ENCODE assay signal across 9 cellular contexts in genomic region chr4:766152-766515, GRCh38. TPM values are rescaled to one million over a fixed set of nuclear protein-coding genes. Genes with fewer than 3 reads are reported as not detected.
DNase-seq lines count a peak whose midpoint lies in the region; TF ChIP-seq lines count a peak whose summit lies in the region.
"Had no signal": no experiment of that assay in that cellular context is flagged by ENCODE, and none has a peak within 500 bp of the region (broad histone marks: within the 10 kb centered on the region; RNA-seq: fewer than 3 reads in every experiment).

No MANE protein-coding gene starts in this region.

- H3F3A ChIP-seq in SK-N-SH (replicated peaks; ENCODE audit: insufficient read depth) (peaks cover 24% of the 10 kb centered on the region), smooth muscle cell (ENCODE audit: low read depth) (peaks cover 62% of the 10 kb centered on the region)

- no peak overlapping the region for H3K9ac ChIP-seq in SK-N-SH
- H3K9ac ChIP-seq in smooth muscle cell (ENCODE audit: low read depth), result peak overlapping the region; percentile 22

- H3K36me3 Mint-ChIP-seq in activated naive CD8-positive, alpha-beta T cell, result peaks cover 2% of the 10 kb centered on the region
- peaks cover 44% of the 10 kb centered on the region for H3K36me3 Mint-ChIP-seq in activated naive CD8-positive, alpha-beta T cell treated with anti-CD3 and anti-CD28 coated beads for 36 hours

- H3K36me3 ChIP-seq in SK-N-SH (replicated peaks in 1 of 2; ENCODE audit: control insufficient read depth in 1 of 2, insufficient read depth in 2 of 2, low read length in 1 of 2) (peaks cover 52 to 78% of the 10 kb centered on the region in 2 experiments), smooth muscle cell (ENCODE audit: low read depth) (no peaks in the 10 kb centered on the region)

- H3K9me3 Mint-ChIP-seq in activated naive CD8-positive, alpha-beta T cell (ENCODE audit: low read depth), result no peaks in the 10 kb centered on the region
- H3K9me3 Mint-ChIP-seq in activated naive CD8-positive, alpha-beta T cell treated with anti-CD3 and anti-CD28 coated beads for 36 hours, result no peaks in the 10 kb centered on the region

- no peak for DNase-seq in activated naive CD8-positive, alpha-beta T cell treated with anti-CD3 and anti-CD28 coated beads for 36 hours
- DNase-seq in SK-N-SH (no peak), fibroblast of mammary gland (ENCODE audit: low read depth) (peak; percentile 71), smooth muscle cell (lab: John Stamatoyannopoulos, UW; ENCODE audit: unreplicated experiment) (no peak), Ammon's horn (ENCODE audit: low spot score) (no peak), hepatic stellate cell (ENCODE audit: low spot score) (no peak), hippocampal formation (lab: John Stamatoyannopoulos, UW) (no peak)
- DNase-seq: activated naive CD4-positive, alpha-beta T cell treated with anti-CD3 and anti-CD28 coated beads, Interleukin-2, amount 50 U/mL, for 16 hours had no signal

- H3K27me3 ChIP-seq in SK-N-SH (ENCODE audit: insufficient read depth), result no peaks in the 10 kb centered on the region
- H3K27me3 ChIP-seq in smooth muscle cell (ENCODE audit: low read depth), result no peaks in the 10 kb centered on the region

- H3K9me3 ChIP-seq in SK-N-SH (no peaks in the 10 kb centered on the region), smooth muscle cell (replicated peaks; ENCODE audit: low read depth) (no peaks in the 10 kb centered on the region)

- CTCF ChIA-PET in SK-N-SH (lab: Yijun Ruan, JAX), result interaction anchor here (3.4 kb wide), 1 partner anchor 24 kb away, joined by 16 read pairs; no protein-coding TSS in a partner anchor

- H3K27ac Mint-ChIP-seq in activated naive CD8-positive, alpha-beta T cell, result peak overlapping the region; percentile 34
- H3K27ac Mint-ChIP-seq in activated naive CD8-positive, alpha-beta T cell treated with anti-CD3 and anti-CD28 coated beads for 36 hours, result no peak overlapping the region

- peaks cover 0 to 12% of the 10 kb centered on the region in 2 experiments; a peak in 1 of 4 replicates for H3K4me1 ChIP-seq in SK-N-SH (ENCODE audit: control insufficient read depth in 1 of 2, insufficient read depth in 2 of 2, low read depth in 1 of 2, low read length in 1 of 2)
- no peaks in the 10 kb centered on the region for H3K4me1 ChIP-seq in smooth muscle cell (ENCODE audit: low read depth)

- H3K9me2 ChIP-seq in SK-N-SH, result no peaks in the 10 kb centered on the region

- H3K79me2 ChIP-seq in SK-N-SH (ENCODE audit: insufficient read depth) (peaks cover 47% of the 10 kb centered on the region), smooth muscle cell (ENCODE audit: low read depth) (peaks cover 34% of the 10 kb centered on the region)

- 79% methylated on average over 7 of the region's 7 CpGs for WGBS in SK-N-SH (ENCODE audit: low lambda C conversion rate)
- 40% methylated on average over 7 of the region's 7 CpGs for WGBS in smooth muscle cell (ENCODE audit: low lambda C conversion rate)

- H3K4me2 ChIP-seq in SK-N-SH (no peak overlapping the region), smooth muscle cell (peak overlapping the region; percentile 36)

- no peak for TF ChIP-seq RAD21 in SK-N-SH (IDR thresholded peaks at IDR 0.05; ENCODE audit: low read length)

- TF ChIP-seq CTCF in SK-N-SH (IDR thresholded peaks at IDR 0.05) (no peak), fibroblast of mammary gland (conservative IDR thresholded peaks at IDR 0.05; ENCODE audit: control insufficient read depth, insufficient read depth, low read depth, low read length) (no peak), smooth muscle cell (IDR thresholded peaks at IDR 0.05; ENCODE audit: borderline replicate concordance, insufficient read depth, poor library complexity, severe bottlenecking) (no peak)

- POLR2A ChIA-PET in SK-N-SH (lab: Yijun Ruan, JAX), result no interaction called here

- H3K27ac ChIP-seq in SK-N-SH (ENCODE audit: low read depth in 2 of 2, low read length in 1 of 2) (0 out of 4 replicates have a peak overlapping the region, but pooled peaks of 1 of the 2 experiments have one; percentile 18), smooth muscle cell (ENCODE audit: low read depth) (peak overlapping the region; percentile 89)

- H3K4me3 Mint-ChIP-seq in activated naive CD8-positive, alpha-beta T cell, result no peak overlapping the region
- H3K4me3 Mint-ChIP-seq in activated naive CD8-positive, alpha-beta T cell treated with anti-CD3 and anti-CD28 coated beads for 36 hours, result no peak overlapping the region

- H2AFZ ChIP-seq in SK-N-SH (ENCODE audit: low read depth) (no peak overlapping the region), smooth muscle cell (ENCODE audit: low read depth) (no peak overlapping the region)

- H3K4me3 ChIP-seq in SK-N-SH (ENCODE audit: low read depth in 2 of 2, low read length in 1 of 2) (no peak overlapping the region), fibroblast of mammary gland (ENCODE audit: control insufficient read depth, low read depth, low read length) (no peak overlapping the region), smooth muscle cell (no peak overlapping the region)

- H4K20me1 ChIP-seq in SK-N-SH (ENCODE audit: insufficient read depth), result peaks cover 74% of the 10 kb centered on the region
- H4K20me1 ChIP-seq in smooth muscle cell (ENCODE audit: low read depth), result peaks cover 100% of the 10 kb centered on the region

- H3K27me3 Mint-ChIP-seq in activated naive CD8-positive, alpha-beta T cell, result no peaks in the 10 kb centered on the region
- no peaks in the 10 kb centered on the region for H3K27me3 Mint-ChIP-seq in activated naive CD8-positive, alpha-beta T cell treated with anti-CD3 and anti-CD28 coated beads for 36 hours

- no peak for TF ChIP-seq EP300 in SK-N-SH (IDR thresholded peaks at IDR 0.05; ENCODE audit: borderline replicate concordance in 1 of 2, low read depth in 1 of 2, low read length in 1 of 2)

- H3K4me1 Mint-ChIP-seq in activated naive CD8-positive, alpha-beta T cell (ENCODE audit: low read depth), result peaks cover 30% of the 10 kb centered on the region
- H3K4me1 Mint-ChIP-seq in activated naive CD8-positive, alpha-beta T cell treated with anti-CD3 and anti-CD28 coated beads for 36 hours, result peaks cover 5% of the 10 kb centered on the region

TF ChIP-seq in SK-N-SH, 30 proteins besides CTCF, POLR2A, EP300 and RAD21:
- TF ChIP-seq POLR2AphosphoS5 (IDR thresholded peaks at IDR 0.05; ENCODE audit: low read depth, low read length), result peak; percentile 8; the same call in 1 of the 2 replicates
- no peak for TF ChIP-seq IRF3 (IDR thresholded peaks at IDR 0.05; ENCODE audit: low read depth, low read length)
- TF ChIP-seq USF1 (IDR thresholded peaks at IDR 0.05; ENCODE audit: borderline replicate concordance, low read depth), result no peak
- no peak for TF ChIP-seq ELF1 (IDR thresholded peaks at IDR 0.05)
- TF ChIP-seq FOXJ3 (CRISPR knock-in tag; IDR thresholded peaks at IDR 0.05), result no peak
- TF ChIP-seq MAX (IDR thresholded peaks at IDR 0.05; ENCODE audit: low read depth), result no peak

RNA-seq across cellular contexts. Expression of gene CPLX1, which starts 59.8 kb away (rescaled TPM):
- under 1 TPM in 1 of 2 experiments, not detected in 1; 0.16 TPM for total RNA-seq in activated naive CD8-positive, alpha-beta T cell treated with anti-CD3 and anti-CD28 coated beads for 36 hours
- polyA plus RNA-seq in SK-N-SH (2012; rRNA removed), result 0.56 and 0.65 TPM in 2 replicates
- 0.86 and 1.2 TPM in 2 replicates for polyA plus RNA-seq in SK-N-SH (2012; cell fraction: cytosol; rRNA removed)
- polyA plus RNA-seq in SK-N-SH (2012; cell fraction: nucleus; rRNA removed), result 0.66 and 1.7 TPM in 2 replicates
- total RNA-seq in smooth muscle cell, result 0.58 TPM in 1 of 2 replicates, not detected in the other
- not detected in 2 replicates for polyA plus RNA-seq in smooth muscle cell
